ENCODE assay signal across 9 cellular contexts in genomic region chr6:16576391-16577368, GRCh38.
DNase-seq lines count a peak whose midpoint lies in the region; ATAC-seq and TF ChIP-seq lines count a peak whose summit lies in the region.
"Had no signal": no experiment of that assay in that cellular context is flagged by ENCODE, and none has a peak within 500 bp of the region (broad histone marks: within the 10 kb centered on the region; RNA-seq: fewer than 3 reads in every experiment).

No MANE protein-coding gene starts in this region.

- CTCF ChIA-PET in activated B cell treated with CpG ODN at 0.5 μM for 24 hours (lab: Charles Lee) (interaction anchor here (1.3 kb wide), 1 partner anchor 185 kb away, joined by 3 read pairs; no protein-coding TSS in a partner anchor), MCF 10A (lab: Yijun Ruan, JAX) (interaction anchor here (1.5 kb wide), 1 partner anchor 65 kb away, joined by 3 read pairs; no protein-coding TSS in a partner anchor)

- no peak overlapping the region for H2AFZ ChIP-seq in neural progenitor cell (replicated peaks)

- no peak overlapping the region for H3K4me3 Mint-ChIP-seq in activated B cell treated with CpG ODN at 0.5 μM for 24 hours
- H3K4me3 Mint-ChIP-seq in MCF 10A (ENCODE audit: unreplicated experiment) = no peak overlapping the region
- no peak overlapping the region for H3K4me3 Mint-ChIP-seq in neural progenitor cell

- H3K4me2 ChIP-seq in neural progenitor cell = no peak overlapping the region

- H3K27me3 Mint-ChIP-seq in activated B cell treated with CpG ODN at 0.5 μM for 24 hours (no peaks in the 10 kb centered on the region), MCF 10A (ENCODE audit: insufficient read depth, unreplicated experiment) (no peaks in the 10 kb centered on the region), neural progenitor cell (ENCODE audit: insufficient read depth, low read depth) (no peaks in the 10 kb centered on the region)

- H3K36me3 ChIP-seq in neural progenitor cell = no peaks in the 10 kb centered on the region

- H3K36me3 Mint-ChIP-seq in activated B cell treated with CpG ODN at 0.5 μM for 24 hours (ENCODE audit: low read depth) (no peaks in the 10 kb centered on the region), MCF 10A (ENCODE audit: insufficient read depth, unreplicated experiment) (no peaks in the 10 kb centered on the region), neural progenitor cell (no peaks in the 10 kb centered on the region)

- peaks cover 3% of the 10 kb centered on the region for H3K4me1 ChIP-seq in neural progenitor cell

- H3K27ac ChIP-seq in neural progenitor cell = no peak overlapping the region

- POLR2A ChIA-PET in activated B cell treated with CpG ODN at 0.5 μM for 24 hours (lab: Charles Lee) = interaction anchor here (0.9 kb wide), 1 partner anchor 43 kb away, joined by 3 read pairs; no protein-coding TSS in a partner anchor
- POLR2A ChIA-PET in MCF 10A (lab: Yijun Ruan, JAX) = no interaction called here

- H3K4me3 ChIP-seq in neural progenitor cell = no peak overlapping the region

- H3K27me3 ChIP-seq in neural progenitor cell = no peaks in the 10 kb centered on the region

- no peaks in the 10 kb centered on the region for H3K79me2 ChIP-seq in neural progenitor cell (ENCODE audit: low read depth)

- in situ Hi-C loops in Caki2 (cut with HindIII; ENCODE audit: low pct_unique_long_range_greater_than_20kb, low sequenced_read_pairs) = no loop called here

- DNase-seq in Caki2 (ENCODE audit: low read depth) = peak; percentile 64
- DNase-seq in activated B cell treated with CpG ODN at 0.5 μM for 24 hours = no peak
- DNase-seq in MCF 10A (ENCODE audit: unreplicated experiment) = no peak
- DNase-seq in SKM-1 (lab: John Stamatoyannopoulos, UW; ENCODE audit: unreplicated experiment) = no peak
- DNase-seq in omental fat pad (ENCODE audit: low spot score) = no peak
- DNase-seq in neural progenitor cell (ENCODE audit: low spot score) = no peak
- DNase-seq: SW 1271 had no signal

- H3K4me1 Mint-ChIP-seq in activated B cell treated with CpG ODN at 0.5 μM for 24 hours (peaks cover 6% of the 10 kb centered on the region), MCF 10A (ENCODE audit: insufficient read depth, unreplicated experiment) (peaks cover 5% of the 10 kb centered on the region), neural progenitor cell (no peaks in the 10 kb centered on the region)

- no peaks in the 10 kb centered on the region for H3K9me3 Mint-ChIP-seq in activated B cell treated with CpG ODN at 0.5 μM for 24 hours
- no peaks in the 10 kb centered on the region for H3K9me3 Mint-ChIP-seq in MCF 10A (ENCODE audit: unreplicated experiment)
- H3K9me3 Mint-ChIP-seq in neural progenitor cell = no peaks in the 10 kb centered on the region

- TF ChIP-seq CTCF in activated B cell treated with CpG ODN at 0.5 μM for 24 hours (IDR thresholded peaks at IDR 0.05) = no peak
- TF ChIP-seq CTCF in MCF 10A (IDR thresholded peaks at IDR 0.05; ENCODE audit: unreplicated experiment) = no peak
- TF ChIP-seq CTCF in omental fat pad (IDR thresholded peaks at IDR 0.05) = no peak
- no peak for TF ChIP-seq CTCF in neural progenitor cell (IDR thresholded peaks at IDR 0.05)

- intact Hi-C loops in activated B cell treated with CpG ODN at 0.5 μM for 24 hours (cut with micrococcal nuclease) (no loop called here), MCF 10A (cut with micrococcal nuclease) (no loop called here)

- H4K20me1 ChIP-seq in neural progenitor cell (ENCODE audit: low read depth) = no peaks in the 10 kb centered on the region

- no peak overlapping the region for H3K27ac Mint-ChIP-seq in activated B cell treated with CpG ODN at 0.5 μM for 24 hours
- no peak overlapping the region for H3K27ac Mint-ChIP-seq in MCF 10A (ENCODE audit: low read depth, unreplicated experiment)
- no peak overlapping the region for H3K27ac Mint-ChIP-seq in neural progenitor cell

- no peaks in the 10 kb centered on the region for H3K9me3 ChIP-seq in neural progenitor cell (ENCODE audit: low read depth)

- no peaks in the 10 kb centered on the region for H3F3A ChIP-seq in neural progenitor cell (ENCODE audit: low read depth)

- no peak overlapping the region for H3K9ac ChIP-seq in neural progenitor cell

- ATAC-seq in GM19438 (IDR thresholded peaks at IDR 0.05; ENCODE audit: low read depth, unreplicated experiment) (peak; percentile 92), HG03108 (IDR thresholded peaks at IDR 0.05; ENCODE audit: unreplicated experiment) (peak; percentile 83), activated B cell treated with CpG ODN at 0.5 μM for 24 hours (ENCODE audit: low read depth) (peak; percentile 45), omental fat pad (ENCODE audit: low FRiP score) (no peak)

- no TSS peak for BruUV-seq in MCF 10A (replicated peaks; lab: Mats Ljungman, UMichigan)
